ENCODE assay signal across 17 cellular contexts in genomic region chr20:13625241-13625981, GRCh38. TPM values are rescaled to one million over a fixed set of nuclear protein-coding genes. Genes with fewer than 3 reads are reported as not detected.
DNase-seq lines count a peak whose midpoint lies in the region; ATAC-seq and TF ChIP-seq lines count a peak whose summit lies in the region.
"Had no signal": no experiment of that assay in that cellular context is flagged by ENCODE, and none has a peak within 500 bp of the region (broad histone marks: within the 10 kb centered on the region; RNA-seq: fewer than 3 reads in every experiment).

No MANE protein-coding gene starts in this region.

- in situ Hi-C loops in KBM-7 (cut with MboI; ENCODE audit: low pct_unique_long_range_greater_than_20kb, low sequenced_read_pairs), result no loop called here

- H3K27me3 ChIP-seq in thoracic aorta (replicated peaks; ENCODE audit: insufficient read depth), result no peaks in the 10 kb centered on the region
- H3K27me3 ChIP-seq in suprapubic skin, result no peaks in the 10 kb centered on the region

- intact Hi-C loops in left colon (cut with DNase I, micrococcal nuclease), result no loop called here

- TF ChIP-seq EP300 in suprapubic skin (IDR thresholded peaks at IDR 0.05), result no peak

- H3K4me1 ChIP-seq in thoracic aorta (ENCODE audit: control insufficient read depth in 1 of 2, low read depth in 2 of 2), result peaks cover 5 to 36% of the 10 kb centered on the region in 2 donors
- no peaks in the 10 kb centered on the region for H3K4me1 ChIP-seq in suprapubic skin

- TF ChIP-seq POLR2A in suprapubic skin (IDR thresholded peaks at IDR 0.05), result no peak

- H3K27ac ChIP-seq in thoracic aorta (peak overlapping the region; percentile 7 to 68), suprapubic skin (no peak overlapping the region)
- H3K27ac ChIP-seq: C4-2B, PC-9 had no signal

- TF ChIP-seq CTCF in thoracic aorta (IDR thresholded peaks at IDR 0.05) (no peak), suprapubic skin (IDR thresholded peaks at IDR 0.05) (no peak)

- H3K9me3 ChIP-seq in thoracic aorta (no peaks in the 10 kb centered on the region), suprapubic skin (no peaks in the 10 kb centered on the region)
- H3K9me3 ChIP-seq: SK-N-SH had no signal

- H3K27ac Mint-ChIP-seq in natural killer cell treated with Interleukin-12 subunit alpha and Interleukin-12 subunit beta and Interleukin-15 and Interleukin-18, amount 100 ng/mL, for 72 hours, result no peak overlapping the region

- no peaks in the 10 kb centered on the region for H3K27me3 Mint-ChIP-seq in natural killer cell treated with Interleukin-12 subunit alpha and Interleukin-12 subunit beta and Interleukin-15 and Interleukin-18, amount 100 ng/mL, for 72 hours

- peaks cover 28% of the 10 kb centered on the region for H3K36me3 Mint-ChIP-seq in natural killer cell treated with Interleukin-12 subunit alpha and Interleukin-12 subunit beta and Interleukin-15 and Interleukin-18, amount 100 ng/mL, for 72 hours

- H3K9me3 Mint-ChIP-seq in natural killer cell treated with Interleukin-12 subunit alpha and Interleukin-12 subunit beta and Interleukin-15 and Interleukin-18, amount 100 ng/mL, for 72 hours, result no peaks in the 10 kb centered on the region

- H3K4me3 Mint-ChIP-seq in natural killer cell treated with Interleukin-12 subunit alpha and Interleukin-12 subunit beta and Interleukin-15 and Interleukin-18, amount 100 ng/mL, for 72 hours, result no peak overlapping the region

- ATAC-seq in left colon (peak; percentile 35), thoracic aorta (ENCODE audit: insufficient number of reproducible peaks, low FRiP score, low read depth) (no peak), GM19328 (IDR thresholded peaks at IDR 0.05; ENCODE audit: unreplicated experiment) (no peak)
- no peak for ATAC-seq in natural killer cell treated with Interleukin-12 subunit alpha and Interleukin-12 subunit beta and Interleukin-15 and Interleukin-18, amount 100 ng/mL, for 72 hours
- ATAC-seq: HepG2 had no signal

- H3K36me3 ChIP-seq in thoracic aorta (peaks cover 6% of the 10 kb centered on the region), suprapubic skin (peaks cover 19% of the 10 kb centered on the region)

- H3K4me3 ChIP-seq in thoracic aorta (peak overlapping the region; percentile 42), suprapubic skin (no peak overlapping the region)
- H3K4me3 ChIP-seq: PC-9 had no signal

- 86% methylated on average over 6 of the region's 6 CpGs for WGBS in suprapubic skin

- H3K4me1 Mint-ChIP-seq in natural killer cell treated with Interleukin-12 subunit alpha and Interleukin-12 subunit beta and Interleukin-15 and Interleukin-18, amount 100 ng/mL, for 72 hours (ENCODE audit: low read depth in 2 of 2), result no peaks in the 10 kb centered on the region

- DNase-seq in NCI-H510A treated with DMSO at 0.1 percent for 48 hours (lab: John Stamatoyannopoulos, UW), result peak; percentile 40
- DNase-seq in NCI-H510A (lab: John Stamatoyannopoulos, UW), result no peak
- DNase-seq in KBM-7, result peak; percentile 2
- DNase-seq in left colon, result no peak
- no peak for DNase-seq in thoracic aorta (ENCODE audit: low spot score)
- DNase-seq in suprapubic skin (ENCODE audit: low spot score in 2 of 2), result no peak
- no peak for DNase-seq in natural killer cell treated with Interleukin-12 subunit alpha and Interleukin-12 subunit beta and Interleukin-15 and Interleukin-18, amount 100 ng/mL, for 72 hours (ENCODE audit: low spot score)
- DNase-seq: EL, H7, NCI-H2029, NCI-H2227 treated with DMSO at 0.1 percent for 48 hours, NCI-H69, PC-9, SK-N-SH had no signal

RNA-seq across cellular contexts. Expression of gene TASP1, which starts 13.3 kb away (rescaled TPM):
- 10 to 100 TPM; 14.3 TPM for total RNA-seq in left colon
- 10 to 100 TPM; 16.5 to 51.8 TPM for total RNA-seq in thoracic aorta
- total RNA-seq in suprapubic skin, result 10 to 100 TPM in 2 of 4 donors, 1 to 10 TPM in 2; 8.2 to 25.6 (median 9.9) TPM
- 10 to 100 TPM; 14.9 to 16.3 TPM for total RNA-seq in natural killer cell treated with Interleukin-12 subunit alpha and Interleukin-12 subunit beta and Interleukin-15 and Interleukin-18, amount 100 ng/mL, for 72 hours

Comparison
In these comparisons a context has a peak if more than half of its experiments do, and no peak if none do; other contexts are left out.
1. DNase-seq: peak in NCI-H510A treated with DMSO at 0.1 percent for 48 hours (single experiment) and KBM-7 (single experiment); none in NCI-H510A (single experiment), left colon (0 of 2), thoracic aorta (single experiment), suprapubic skin (0 of 2) and natural killer cell treated with Interleukin-12 subunit alpha and Interleukin-12 subunit beta and Interleukin-15 and Interleukin-18, amount 100 ng/mL, for 72 hours (single experiment).